Comparison of ENCODE assay signal across 16 cellular contexts in genomic region chr16:11564046-11564926, GRCh38. TPM values are rescaled to one million over a fixed set of nuclear protein-coding genes. Genes with fewer than 3 reads are reported as not detected.
DNase-seq lines count a peak whose midpoint lies in the region; ATAC-seq, FAIRE-seq and TF ChIP-seq lines count a peak whose summit lies in the region.
"Had no signal": no experiment of that assay in that cellular context is flagged by ENCODE, and none has a peak within 500 bp of the region (broad histone marks: within the 10 kb centered on the region; RNA-seq: fewer than 3 reads in every experiment).

No MANE protein-coding gene starts in this region.

- H4K5ac ChIP-seq in H1 (ENCODE audit: insufficient read length, low read depth, low read length): no peak overlapping the region

- peak overlapping the region; percentile 54 for H3K4ac ChIP-seq in H1 (replicated peaks; ENCODE audit: insufficient read length, low read depth, low read length)

- H3K4me2 ChIP-seq in H1 (ENCODE audit: insufficient read depth in 1 of 2, low read depth in 2 of 2, low read length in 2 of 2): no peak overlapping the region
- H3K4me2 ChIP-seq: smooth muscle cell had no signal

- no peaks in the 10 kb centered on the region for H3K27me3 Mint-ChIP-seq in activated CD4-positive, alpha-beta T cell treated with anti-CD3 and anti-CD28 coated beads for 36 hours
- H3K27me3 Mint-ChIP-seq in stimulated activated memory B cell treated with anti-CD40 and anti-IgM and Interleukin-4, amounts not matched to agents 10 μg/mL and 1 μg/mL and 100 μg/mL, for 72 hours: no peaks in the 10 kb centered on the region

- H4K91ac ChIP-seq in H1 (replicated peaks; ENCODE audit: insufficient read length, low read length): peak overlapping the region; percentile 57

- ATAC-seq in activated CD4-positive, alpha-beta T cell treated with anti-CD3 and anti-CD28 coated beads for 36 hours: no peak
- ATAC-seq in stimulated activated memory B cell treated with anti-CD40 and anti-IgM and Interleukin-4, amounts not matched to agents 10 μg/mL and 1 μg/mL and 100 μg/mL, for 72 hours: no peak
- ATAC-seq in HG02798 (IDR thresholded peaks at IDR 0.05; ENCODE audit: poor library complexity, unreplicated experiment): no peak

- no peak for TF ChIP-seq EP300 in H1 (IDR thresholded peaks at IDR 0.05; ENCODE audit: borderline replicate concordance in 1 of 2, low read depth in 2 of 2, low read length in 2 of 2)

- H3K9me3 Mint-ChIP-seq in activated CD4-positive, alpha-beta T cell treated with anti-CD3 and anti-CD28 coated beads for 36 hours (ENCODE audit: low read depth): no peaks in the 10 kb centered on the region
- no peaks in the 10 kb centered on the region for H3K9me3 Mint-ChIP-seq in stimulated activated memory B cell treated with anti-CD40 and anti-IgM and Interleukin-4, amounts not matched to agents 10 μg/mL and 1 μg/mL and 100 μg/mL, for 72 hours

- H3K4me1 ChIP-seq in H1 (replicated peaks in 1 of 4; ENCODE audit: control insufficient read depth in 3 of 4, insufficient read depth in 4 of 4, low read length in 3 of 4): peaks cover 3 to 14% (median 6%) of the 10 kb centered on the region in 4 experiments

- H2BK20ac ChIP-seq in H1 (ENCODE audit: low read length): no peak overlapping the region

- H3K4me1 Mint-ChIP-seq in activated CD4-positive, alpha-beta T cell treated with anti-CD3 and anti-CD28 coated beads for 36 hours: peaks cover 69% of the 10 kb centered on the region
- peaks cover 62% of the 10 kb centered on the region for H3K4me1 Mint-ChIP-seq in stimulated activated memory B cell treated with anti-CD40 and anti-IgM and Interleukin-4, amounts not matched to agents 10 μg/mL and 1 μg/mL and 100 μg/mL, for 72 hours

- no peak overlapping the region for H4K8ac ChIP-seq in H1 (ENCODE audit: extremely low read depth, insufficient read depth, low read length)

- H4K20me1 ChIP-seq in H1 (replicated peaks in 1 of 2; ENCODE audit: control insufficient read depth in 1 of 2, insufficient read depth in 2 of 2, low read length in 2 of 2): peaks cover 3% of the 10 kb centered on the region in 2 experiments

- H2AK5ac ChIP-seq in H1 (ENCODE audit: low read depth, low read length): no peak overlapping the region

- no peak overlapping the region for H2AFZ ChIP-seq in H1 (ENCODE audit: low read length)

- H3K4me3 ChIP-seq in H1 (ENCODE audit: extremely low read depth in 1 of 4, insufficient read depth in 2 of 4, low read depth in 3 of 4, low read length in 4 of 4): no peak overlapping the region
- H3K4me3 ChIP-seq: smooth muscle cell had no signal

- no peak overlapping the region for H2BK12ac ChIP-seq in H1 (ENCODE audit: low read depth, low read length)

- H3K27ac ChIP-seq in RWPE1: peak overlapping the region; percentile 73
- H3K27ac ChIP-seq in H1 (ENCODE audit: low read depth, low read length): no peak overlapping the region

- H3K27me3 ChIP-seq in H1 (replicated peaks in 1 of 4; ENCODE audit: control insufficient read depth in 3 of 4, extremely low read depth in 1 of 4, insufficient read depth in 3 of 4, low read length in 3 of 4): no peaks in the 10 kb centered on the region

- H3K79me1 ChIP-seq in H1 (ENCODE audit: low read depth, low read length): peaks cover 9% of the 10 kb centered on the region

- H3K18ac ChIP-seq in H1 (ENCODE audit: extremely low read depth, low read length): no peak overlapping the region; the same call in 1 of the 2 replicates

- 92% methylated on average over 24 of the region's 24 CpGs; no CpG with 5 or more reads in 1 of the 2 experiments for WGBS in H1 (ENCODE audit: extremely low coverage in 1 of 2, insufficient coverage in 1 of 2, insufficient read length in 1 of 2, insufficient replicate concordance in 2 of 2, low coverage in 1 of 2, low lambda C conversion rate in 2 of 2, missing lambda C conversion rate in 1 of 2), 2 experiments

- H2BK120ac ChIP-seq in H1 (replicated peaks; ENCODE audit: low read depth, low read length): no peak overlapping the region

- H2BK5ac ChIP-seq in H1 (ENCODE audit: low read depth, low read length): 0 out of 2 replicates have a peak overlapping the region, but pooled peaks have one; percentile 44

- H3K36me3 Mint-ChIP-seq in activated CD4-positive, alpha-beta T cell treated with anti-CD3 and anti-CD28 coated beads for 36 hours (ENCODE audit: low read depth): peaks cover 25% of the 10 kb centered on the region
- H3K36me3 Mint-ChIP-seq in stimulated activated memory B cell treated with anti-CD40 and anti-IgM and Interleukin-4, amounts not matched to agents 10 μg/mL and 1 μg/mL and 100 μg/mL, for 72 hours: peaks cover 49% of the 10 kb centered on the region

- no peak for TF ChIP-seq RAD21 in H1 (IDR thresholded peaks at IDR 0.05 in 1 of 2, conservative IDR thresholded peaks at IDR 0.05 in 1 of 2; ENCODE audit: low read depth in 2 of 2, low read length in 2 of 2)

- H3K79me2 ChIP-seq in H1 (ENCODE audit: control insufficient read depth in 1 of 2, insufficient read depth in 2 of 2, low read length in 2 of 2): peaks cover 8 to 83% of the 10 kb centered on the region in 2 experiments; a peak in 3 of 4 replicates

- no peak for FAIRE-seq in H1 (lab: Jason Lieb, UNC)
- FAIRE-seq: endothelial cell of umbilical vein had no signal

- no peak overlapping the region for H2BK15ac ChIP-seq in H1 (ENCODE audit: low read length)

- H3K4me3 Mint-ChIP-seq in activated CD4-positive, alpha-beta T cell treated with anti-CD3 and anti-CD28 coated beads for 36 hours: peak overlapping the region; percentile 32
- no peak overlapping the region for H3K4me3 Mint-ChIP-seq in stimulated activated memory B cell treated with anti-CD40 and anti-IgM and Interleukin-4, amounts not matched to agents 10 μg/mL and 1 μg/mL and 100 μg/mL, for 72 hours

- no peak overlapping the region for H3K14ac ChIP-seq in H1 (ENCODE audit: insufficient read length)

- DNase-seq in activated CD4-positive, alpha-beta T cell treated with anti-CD3 and anti-CD28 coated beads for 36 hours: no peak
- no peak for DNase-seq in activated CD4-positive, alpha-beta T cell treated with anti-CD3 and anti-CD28 coated beads, Interleukin-2, amount 50 U/mL, for 4 hours
- DNase-seq in RWPE1 (ENCODE audit: low spot score) (no peak), H1 (ENCODE audit: low read depth in 1 of 2, low spot score in 2 of 2) (no peak), pons (ENCODE audit: low spot score) (peak; percentile 49), GM20000 (ENCODE audit: low spot score) (no peak)
- DNase-seq: 8988T, cerebellar nuclear complex, KBM-7, NCI-H1092, NCI-H82, nucleus accumbens had no signal

- intact Hi-C loops in activated CD4-positive, alpha-beta T cell treated with anti-CD3 and anti-CD28 coated beads for 36 hours (cut with DNase I, micrococcal nuclease): no loop called here

- TF ChIP-seq POLR2A in H1 (IDR thresholded peaks at IDR 0.05; ENCODE audit: control extremely low read depth in 1 of 2, low read depth in 2 of 2, low read length in 2 of 2): no peak

- TF ChIP-seq CTCF in RWPE1 (conservative IDR thresholded peaks at IDR 0.05; ENCODE audit: low read depth) (no peak), H1 (IDR thresholded peaks at IDR 0.05; ENCODE audit: control extremely low read depth in 1 of 3, insufficient read depth in 1 of 3, low read depth in 1 of 3, low read length in 3 of 3) (no peak), GM20000 (IDR thresholded peaks at IDR 0.05; ENCODE audit: extremely low read depth, missing control alignments) (no peak)

- POLR2A ChIA-PET in activated CD4-positive, alpha-beta T cell treated with anti-CD3 and anti-CD28 coated beads for 36 hours (lab: Charles Lee): no interaction called here
- POLR2A ChIA-PET in RWPE1 (lab: Yijun Ruan, JAX; ENCODE audit: low non-redundant PET) (no interaction called here), H1 (lab: Charles Lee; ENCODE audit: partially characterized antibody) (interaction anchor here (1.0 to 1.1 kb wide), 2 partner anchors 18 to 51 kb away, joined by 4 to 5 read pairs; no protein-coding TSS in a partner anchor)

- H3K9ac ChIP-seq in H1 (replicated peaks in 1 of 4; ENCODE audit: extremely low read depth in 1 of 4, low read depth in 3 of 4, low read length in 3 of 4): no peak overlapping the region; a peak in 2 of 7 replicates

- no peaks in the 10 kb centered on the region for H3K23me2 ChIP-seq in H1 (ENCODE audit: low read depth, low read length)

- H3K36me3 ChIP-seq in H1 (ENCODE audit: control insufficient read depth in 2 of 4, insufficient read depth in 4 of 4, low read length in 3 of 4): peaks cover 0 to 5% (median 0%) of the 10 kb centered on the region in 4 experiments; a peak in 1 of 8 replicates

- CTCF ChIA-PET in activated CD4-positive, alpha-beta T cell treated with anti-CD3 and anti-CD28 coated beads for 36 hours (lab: Charles Lee): interaction anchor here (0.9 to 1.7 kb wide), 3 partner anchors 10 to 32 kb away, joined by 3 to 8 read pairs (median 3); no protein-coding TSS in a partner anchor
- CTCF ChIA-PET in RWPE1 (lab: Yijun Ruan, JAX) (no interaction called here), H1 (lab: Charles Lee; ENCODE audit: partially characterized antibody) (interaction anchor here (0.6 to 3.1 kb wide), 7 partner anchors 10 to 394 kb away, joined by 3 to 12 read pairs (median 4); no protein-coding TSS in a partner anchor)

- peak overlapping the region; percentile 80 for H3K27ac Mint-ChIP-seq in activated CD4-positive, alpha-beta T cell treated with anti-CD3 and anti-CD28 coated beads for 36 hours
- H3K27ac Mint-ChIP-seq in stimulated activated memory B cell treated with anti-CD40 and anti-IgM and Interleukin-4, amounts not matched to agents 10 μg/mL and 1 μg/mL and 100 μg/mL, for 72 hours: no peak overlapping the region

- no peaks in the 10 kb centered on the region for H3K9me3 ChIP-seq in H1 (ENCODE audit: insufficient read depth in 2 of 2, low read depth in 1 of 2, low read length in 1 of 2)

- no peak overlapping the region for H3K23ac ChIP-seq in H1 (ENCODE audit: insufficient read length)

- H3K56ac ChIP-seq in H1 (replicated peaks; ENCODE audit: insufficient read length, low read depth, low read length): peak overlapping the region; percentile 26

TF ChIP-seq in H1, 55 proteins besides CTCF, POLR2A, EP300 and RAD21 (continues in another document):
- TF ChIP-seq YY1 (IDR thresholded peaks at IDR 0.05; ENCODE audit: low read depth, low read length) (no peak), RBBP5 (IDR thresholded peaks at IDR 0.05; ENCODE audit: borderline replicate concordance, low read depth, low read length) (no peak), BRCA1 (IDR thresholded peaks at IDR 0.05; ENCODE audit: low read depth, low read length) (no peak)

RNA-seq across cellular contexts. Expression of gene LITAF, which starts 22.4 kb away (rescaled TPM):
- 100 to 1,000 TPM in 1 of 2 experiments, 10 to 100 TPM in 1; 99.0 to 116 TPM for total RNA-seq in activated CD4-positive, alpha-beta T cell treated with anti-CD3 and anti-CD28 coated beads for 36 hours
- total RNA-seq in H1 (2021; fragmentation: NEBNext Ultra II Directional; extraction: Animal tissue kit (Norgen Biotek cat#: 25700)): 160 and 165 TPM in 2 replicates
- polyA plus RNA-seq in H1 (2011; rRNA removed): 205 and 315 TPM in 2 replicates
- 150 TPM for polyA plus RNA-seq in H1 (2011; cell fraction: cytosol; rRNA removed)
- 185 TPM for polyA plus RNA-seq in H1 (2011; cell fraction: nucleus; rRNA removed)
- 80.9 to 155 TPM (median 121 TPM) in 4 replicates for polyA plus RNA-seq in H1 (2012, experiment 1 of 2)
- 82.5 TPM for polyA plus RNA-seq in H1 (2012, experiment 2 of 2)
- 77.3 TPM for polyA plus RNA-seq in H1 (2013, experiment 1 of 2)
- polyA plus RNA-seq in H1 (2013, experiment 2 of 2): 80.0 TPM
- 140 and 174 TPM in 2 replicates for polyA minus RNA-seq in H1 (2011; rRNA and poly(A)+ RNA removed)
- 85.9 TPM for polyA minus RNA-seq in H1 (2011; cell fraction: cytosol; rRNA and poly(A)+ RNA removed)
- 78.8 TPM for polyA minus RNA-seq in H1 (2011; cell fraction: nucleus; rRNA and poly(A)+ RNA removed)
